Comparison of ENCODE assay signal across 31 cellular contexts in the genomic region with DNA sequence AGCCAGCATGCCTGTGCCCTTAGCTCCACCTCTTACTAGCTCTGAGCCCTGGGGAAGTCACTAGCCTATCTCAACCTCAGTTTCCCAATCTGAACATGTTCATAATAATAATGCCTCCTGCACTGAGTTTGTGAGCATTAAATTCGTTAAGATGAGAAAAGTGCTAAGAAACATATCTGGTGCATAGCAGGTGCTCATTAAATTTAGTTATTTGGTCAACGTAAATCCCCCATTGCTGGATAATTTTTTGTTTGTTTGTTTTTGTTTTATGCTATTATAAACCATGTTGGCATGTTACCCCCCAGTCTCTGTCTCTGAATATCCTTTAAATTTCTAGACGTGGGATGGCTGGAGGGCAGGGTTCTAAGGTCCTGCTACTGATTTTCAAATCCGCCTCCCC.
"Had no signal": no experiment of that assay in that cellular context is flagged by ENCODE, and none has a peak within 500 bp of the region (broad histone marks: within the 10 kb centered on the region; RNA-seq: fewer than 3 reads in every experiment).

No MANE protein-coding gene starts in this region.

- H3K36me3 ChIP-seq: adrenal gland, brain microvascular endothelial cell, breast epithelium had no signal

- H3K27ac Mint-ChIP-seq: activated B cell treated with CpG ODN at 0.5 μM for 24 hours; activated CD4-positive, alpha-beta memory T cell treated with anti-CD3 and anti-CD28 coated beads for 36 hours; activated CD4-positive, alpha-beta T cell treated with anti-CD3 and anti-CD28 coated beads, Interleukin-2, amount 10 ng/mL, durations not matched to agents 24 days and 14 days; activated CD8-positive, alpha-beta T cell treated with anti-CD3 and anti-CD28 coated beads for 36 hours; activated naive CD4-positive, alpha-beta T cell treated with anti-CD3 and anti-CD28 coated beads, Interleukin-2, amount 10 ng/mL, durations not matched to agents 7 days and 5 days; activated naive CD4-positive, alpha-beta T cell treated with anti-CD3 and anti-CD28 coated beads, Interleukin-2, amount 50 U/mL, for 24 hours; activated naive CD8-positive, alpha-beta T cell; activated T-helper 2 cell treated with anti-CD3 and anti-CD28 coated beads, Interferon-gamma antibody, Interleukin-2, Interleukin-4, amounts not matched to agents 10 μg/mL and 5 μg/mL and 100 μg/mL, durations not matched to agents 14 hours and 24 hours and 36 hours; T-helper 1 cell treated with Interleukin-12 subunit alpha and Interleukin-12 subunit beta and Interleukin-4 antibody, amounts not matched to agents 30 μg/mL and 1 μg/mL, for 36 hours; T-helper 2 cell treated with Interferon-gamma antibody and Interleukin-4, amounts not matched to agents 5 μg/mL and 100 μg/mL, for 36 hours had no signal

- ATAC-seq: activated CD8-positive, alpha-beta T cell treated with anti-CD3 and anti-CD28 coated beads for 36 hours; body of pancreas had no signal

- DNase-seq: activated B cell treated with CpG ODN at 0.5 μM for 24 hours; activated CD4-positive, alpha-beta memory T cell treated with anti-CD3 and anti-CD28 coated beads for 36 hours; activated CD4-positive, alpha-beta T cell treated with anti-CD3 and anti-CD28 coated beads for 4 hours; activated CD4-positive, alpha-beta T cell treated with anti-CD3 and anti-CD28 coated beads, Interleukin-2, amount 10 ng/mL, durations not matched to agents 24 days and 14 days; activated CD4-positive, alpha-beta T cell treated with anti-CD3 and anti-CD28 coated beads, Interleukin-2, amount 50 U/mL, for 1 hour; activated CD4-positive, alpha-beta T cell treated with anti-CD3 and anti-CD28 coated beads, Interleukin-2, amount 50 U/mL, for 4 hours; activated CD4-positive, CD25-positive, alpha-beta regulatory T cell treated with anti-CD3 and anti-CD28 coated beads, Interleukin-2, amount 50 U/mL, for 72 hours; activated CD8-positive, alpha-beta memory T cell treated with anti-CD3 and anti-CD28 coated beads, Interleukin-2, amount 50 U/mL, for 4 hours; activated CD8-positive, alpha-beta T cell treated with anti-CD3 and anti-CD28 coated beads for 36 hours; activated effector memory CD4-positive, alpha-beta T cell treated with Interleukin-2 at 50 U/mL for 16 hours; activated gamma-delta T cell; activated naive CD4-positive, alpha-beta T cell treated with anti-CD3 and anti-CD28 coated beads, Interleukin-2, amount 10 ng/mL, durations not matched to agents 7 days and 5 days; activated naive CD4-positive, alpha-beta T cell treated with Interleukin-2 at 50 U/mL for 16 hours; activated T-cell treated with anti-CD3 and anti-CD28 coated beads for 4 hours; activated T-cell treated with anti-CD3 and anti-CD28 coated beads, Interleukin-2, amount 50 U/mL, for 1 hour; amniotic stem cell; aorta; body of pancreas; brain microvascular endothelial cell; central memory CD4-positive, alpha-beta T cell; T-helper 1 cell; T-helper 2 cell; T-helper 9 cell had no signal

- H3K36me3 Mint-ChIP-seq: activated naive CD4-positive, alpha-beta T cell treated with anti-CD3 and anti-CD28 coated beads, Interleukin-2, amount 10 ng/mL, durations not matched to agents 7 days and 5 days had no signal

- H3K27me3 Mint-ChIP-seq: activated B cell treated with CpG ODN at 0.5 μM for 24 hours; activated CD4-positive, alpha-beta memory T cell treated with anti-CD3 and anti-CD28 coated beads for 36 hours; activated CD4-positive, alpha-beta T cell treated with anti-CD3 and anti-CD28 coated beads, Interleukin-2, amount 10 ng/mL, durations not matched to agents 24 days and 14 days; activated CD8-positive, alpha-beta T cell treated with anti-CD3 and anti-CD28 coated beads for 36 hours; activated naive CD4-positive, alpha-beta T cell treated with anti-CD3 and anti-CD28 coated beads, Interleukin-2, amount 50 U/mL, for 24 hours; activated naive CD8-positive, alpha-beta T cell had no signal

- H3K4me3 Mint-ChIP-seq: activated B cell treated with CpG ODN at 0.5 μM for 24 hours; activated CD4-positive, alpha-beta memory T cell treated with anti-CD3 and anti-CD28 coated beads for 36 hours; activated CD4-positive, alpha-beta T cell treated with anti-CD3 and anti-CD28 coated beads, Interleukin-2, amount 10 ng/mL, durations not matched to agents 24 days and 14 days; activated CD8-positive, alpha-beta T cell treated with anti-CD3 and anti-CD28 coated beads for 36 hours; activated naive CD4-positive, alpha-beta T cell treated with anti-CD3 and anti-CD28 coated beads, Interleukin-2, amount 10 ng/mL, durations not matched to agents 7 days and 5 days; activated naive CD4-positive, alpha-beta T cell treated with anti-CD3 and anti-CD28 coated beads, Interleukin-2, amount 50 U/mL, for 24 hours; activated naive CD8-positive, alpha-beta T cell; T-helper 1 cell treated with Interleukin-12 subunit alpha and Interleukin-12 subunit beta and Interleukin-4 antibody, amounts not matched to agents 30 μg/mL and 1 μg/mL, for 36 hours; T-helper 2 cell treated with Interferon-gamma antibody and Interleukin-4, amounts not matched to agents 5 μg/mL and 100 μg/mL, for 36 hours had no signal

- H3K27ac ChIP-seq: adrenal gland, body of pancreas, brain microvascular endothelial cell, breast epithelium, VCaP had no signal

- H3K9me3 ChIP-seq: adrenal gland, body of pancreas, breast epithelium had no signal

- H3K4me3 ChIP-seq: adrenal gland, body of pancreas, breast epithelium had no signal

- H3K4me1 Mint-ChIP-seq: activated B cell treated with CpG ODN at 0.5 μM for 24 hours; activated naive CD4-positive, alpha-beta T cell treated with anti-CD3 and anti-CD28 coated beads, Interleukin-2, amount 10 ng/mL, durations not matched to agents 7 days and 5 days had no signal

- H3K4me1 ChIP-seq: adrenal gland, body of pancreas, breast epithelium had no signal

- H3K27me3 ChIP-seq: adrenal gland, body of pancreas, brain microvascular endothelial cell, breast epithelium had no signal

- H3K9me3 Mint-ChIP-seq: activated CD4-positive, alpha-beta memory T cell treated with anti-CD3 and anti-CD28 coated beads for 36 hours; activated CD4-positive, alpha-beta T cell treated with anti-CD3 and anti-CD28 coated beads, Interleukin-2, amount 10 ng/mL, durations not matched to agents 24 days and 14 days; activated CD8-positive, alpha-beta T cell treated with anti-CD3 and anti-CD28 coated beads for 36 hours; activated naive CD4-positive, alpha-beta T cell treated with anti-CD3 and anti-CD28 coated beads, Interleukin-2, amount 10 ng/mL, durations not matched to agents 7 days and 5 days; activated naive CD4-positive, alpha-beta T cell treated with anti-CD3 and anti-CD28 coated beads, Interleukin-2, amount 50 U/mL, for 24 hours; activated T-helper 2 cell treated with anti-CD3 and anti-CD28 coated beads, Interferon-gamma antibody, Interleukin-2, Interleukin-4, amounts not matched to agents 10 μg/mL and 5 μg/mL and 100 μg/mL, durations not matched to agents 14 hours and 24 hours and 36 hours; T-helper 1 cell treated with Interleukin-12 subunit alpha and Interleukin-12 subunit beta and Interleukin-4 antibody, amounts not matched to agents 30 μg/mL and 1 μg/mL, for 36 hours; T-helper 2 cell treated with Interferon-gamma antibody and Interleukin-4, amounts not matched to agents 5 μg/mL and 100 μg/mL, for 36 hours had no signal
